Comparison of ENCODE assay signal across 1 cellular context in genomic region chr17:27471321-27472269, GRCh38.
TF ChIP-seq lines count a peak whose summit lies in the region.

No MANE protein-coding gene starts in this region.

TF ChIP-seq in SK-N-SH, 30 proteins besides CTCF, POLR2A, EP300 and RAD21 (continued from another document):
- TF ChIP-seq PBX3 (IDR thresholded peaks at IDR 0.05) = no peak
- no peak for TF ChIP-seq TCF12 (IDR thresholded peaks at IDR 0.05)
- no peak for TF ChIP-seq MAX (IDR thresholded peaks at IDR 0.05; ENCODE audit: low read depth)
- TF ChIP-seq REST (IDR thresholded peaks at IDR 0.05; ENCODE audit: low read depth, low read length) = no peak
- TF ChIP-seq FOXM1 (IDR thresholded peaks at IDR 0.05; ENCODE audit: low read depth) = no peak
- TF ChIP-seq RXRA (IDR thresholded peaks at IDR 0.05; ENCODE audit: borderline replicate concordance, low read depth) = no peak
- no peak for TF ChIP-seq TEAD4 (IDR thresholded peaks at IDR 0.05; ENCODE audit: borderline replicate concordance, insufficient read depth)
- TF ChIP-seq EZH2phosphoT487 (IDR thresholded peaks at IDR 0.05; ENCODE audit: borderline replicate concordance, low read depth) = no peak
